ENCODE assay signal across 8 cellular contexts in genomic region chr17:40561871-40562611, GRCh38. TPM values are rescaled to one million over a fixed set of nuclear protein-coding genes. Genes with fewer than 3 reads are reported as not detected.
A peak's percentile ranks its signal among the peaks of the same experiment; 100 is the strongest.
DNase-seq lines count a peak whose midpoint lies in the region; ATAC-seq and TF ChIP-seq lines count a peak whose summit lies in the region.

No MANE protein-coding gene starts in this region.

- H3K27me3 Mint-ChIP-seq in activated naive CD8-positive, alpha-beta T cell: no peaks in the 10 kb centered on the region

- no peaks in the 10 kb centered on the region for H3K9me3 ChIP-seq in KOPT-K1 (ENCODE audit: insufficient read depth, low read length, poor library complexity, severe bottlenecking)
- H3K9me3 ChIP-seq in spleen: peaks cover 0 to 2% (median 0%) of the 10 kb centered on the region in 8 donors

- peak overlapping the region; percentile 90 for H3K4me3 Mint-ChIP-seq in activated naive CD8-positive, alpha-beta T cell

- WGBS in spleen, 5 donors: 58 to 68% (median 60%) methylated on average over 8 of the region's 8 CpGs

- peaks cover 19% of the 10 kb centered on the region for H3K36me3 Mint-ChIP-seq in activated naive CD8-positive, alpha-beta T cell

- H3K27ac ChIP-seq in KOPT-K1 (ENCODE audit: low read depth, low read length, poor library complexity, severe bottlenecking) (peak overlapping the region; percentile 80), spleen (peak overlapping the region; percentile 39 to 95 (median 85))

- H3K4me3 ChIP-seq in spleen: peak overlapping the region; percentile 20 to 81 (median 49)

- H3K27ac Mint-ChIP-seq in activated naive CD8-positive, alpha-beta T cell: peak overlapping the region; percentile 97

- H3K4me1 ChIP-seq in spleen: peaks cover 29 to 100% (median 71%) of the 10 kb centered on the region in 6 donors

- no peaks in the 10 kb centered on the region for H3K27me3 ChIP-seq in spleen (replicated peaks in 1 of 7)

- intact Hi-C loops in spleen (cut with DNase I; ENCODE audit: low total_unique reads): no loop called here

- TF ChIP-seq POLR2A in spleen (IDR thresholded peaks at IDR 0.05): no peak

- H3K36me3 ChIP-seq in KOPT-K1 (ENCODE audit: insufficient read depth, low read length) (no peaks in the 10 kb centered on the region), spleen (peaks cover 0 to 30% (median 10%) of the 10 kb centered on the region in 6 donors)

- DNase-seq in spleen (peak; percentile 71), NCI-H345 (lab: John Stamatoyannopoulos, UW) (no peak), GOT3 (lab: John Stamatoyannopoulos, UW) (no peak)

- ATAC-seq in GM18867 (IDR thresholded peaks at IDR 0.05; ENCODE audit: unreplicated experiment): peak; percentile 41
- ATAC-seq in HG03469 (IDR thresholded peaks at IDR 0.05; ENCODE audit: unreplicated experiment): no peak
- no peak for ATAC-seq in GM21786 (IDR thresholded peaks at IDR 0.05; ENCODE audit: unreplicated experiment)

- H3K9me3 Mint-ChIP-seq in activated naive CD8-positive, alpha-beta T cell (ENCODE audit: low read depth): no peaks in the 10 kb centered on the region

- peak in 8 of 11 experiments; percentile 11 to 47 (median 32) for TF ChIP-seq CTCF in spleen (IDR thresholded peaks at IDR 0.05 in 8 of 11, conservative IDR thresholded peaks at IDR 0.05 in 3 of 11)

- H3K4me1 Mint-ChIP-seq in activated naive CD8-positive, alpha-beta T cell (ENCODE audit: low read depth): peaks cover 71% of the 10 kb centered on the region

RNA-seq across cellular contexts. Expression of gene CCR7, which starts 3.2 kb away (rescaled TPM):
- total RNA-seq in spleen: 10 to 100 TPM; 31.9 to 77.4 (median 49.9) TPM
- polyA plus RNA-seq in spleen: 10 to 100 TPM; 29.0 to 79.1 (median 63.5) TPM
